12 cellular contexts compared by ENCODE assay signal in genomic region chr5:173785421-173785820, GRCh38.
"Had no signal": no experiment of that assay in that cellular context is flagged by ENCODE, and none has a peak within 500 bp of the region (broad histone marks: within the 10 kb centered on the region; RNA-seq: fewer than 3 reads in every experiment).

No MANE protein-coding gene starts in this region.

- H3K36me3 ChIP-seq: pancreas, thoracic aorta had no signal

- H3K27me3 ChIP-seq: pancreas had no signal

- H3K27ac ChIP-seq: pancreas, thoracic aorta had no signal

- DNase-seq: activated effector memory CD4-positive, alpha-beta T cell treated with Interleukin-2 at 50 U/mL for 16 hours; amygdala; dermis blood vessel endothelial cell; endodermal cell; hippocampal formation; kidney glomerular epithelial cell; stimulated activated CD4-positive, alpha-beta T cell treated with anti-CD3 and anti-CD28 coated beads, Interleukin-4, amount 100 ng/mL, for 24 hours had no signal

- H3K36me3 Mint-ChIP-seq: activated naive CD8-positive, alpha-beta T cell had no signal

- H3K4me3 ChIP-seq: pancreas, thoracic aorta had no signal

- H3K9me3 ChIP-seq: pancreas, thoracic aorta had no signal

- ATAC-seq: activated CD4-positive, CD25-positive, alpha-beta regulatory T cell treated with anti-CD3 and anti-CD28 coated beads, Interleukin-2, amount 50 U/mL, for 24 hours; pancreas had no signal

- H3K27me3 Mint-ChIP-seq: activated naive CD8-positive, alpha-beta T cell; stimulated activated naive CD8-positive, alpha-beta T cell treated with anti-CD3 and anti-CD28 coated beads, Interleukin-15, Interleukin-2, amounts not matched to agents 100 ng/mL and 50 ng/mL, for 24 hours had no signal

- H3K4me3 Mint-ChIP-seq: activated naive CD8-positive, alpha-beta T cell; endodermal cell; stimulated activated naive CD8-positive, alpha-beta T cell treated with anti-CD3 and anti-CD28 coated beads, Interleukin-15, Interleukin-2, amounts not matched to agents 100 ng/mL and 50 ng/mL, for 24 hours had no signal

- H3K9me3 Mint-ChIP-seq: endodermal cell; stimulated activated naive CD8-positive, alpha-beta T cell treated with anti-CD3 and anti-CD28 coated beads, Interleukin-15, Interleukin-2, amounts not matched to agents 100 ng/mL and 50 ng/mL, for 24 hours had no signal
